In genomic region chrX:150893936-150894335, GRCh38 we compare ENCODE assay signal across 1 cellular context.
TF ChIP-seq lines count a peak whose summit lies in the region.

No MANE protein-coding gene starts in this region.

TF ChIP-seq in A549, 52 proteins besides CTCF, POLR2A, EP300 and RAD21 (continued from another document):
- no peak for TF ChIP-seq HES2 (IDR thresholded peaks at IDR 0.05)
- no peak for TF ChIP-seq EHF (CRISPR knock-in tag; IDR thresholded peaks at IDR 0.05)
- TF ChIP-seq REST (IDR thresholded peaks at IDR 0.05) = no peak
- TF ChIP-seq TP53 (CRISPR knock-in tag; IDR thresholded peaks at IDR 0.05) = no peak
- no peak for TF ChIP-seq JUN (IDR thresholded peaks at IDR 0.05)
- no peak for TF ChIP-seq ZC3H11A (IDR thresholded peaks at IDR 0.05)
- TF ChIP-seq PBX3 (IDR thresholded peaks at IDR 0.05) = no peak
- no peak for TF ChIP-seq HOXB5 (CRISPR knock-in tag; IDR thresholded peaks at IDR 0.05)
